ENCODE assay signal across 1 cellular context in the genomic region with DNA sequence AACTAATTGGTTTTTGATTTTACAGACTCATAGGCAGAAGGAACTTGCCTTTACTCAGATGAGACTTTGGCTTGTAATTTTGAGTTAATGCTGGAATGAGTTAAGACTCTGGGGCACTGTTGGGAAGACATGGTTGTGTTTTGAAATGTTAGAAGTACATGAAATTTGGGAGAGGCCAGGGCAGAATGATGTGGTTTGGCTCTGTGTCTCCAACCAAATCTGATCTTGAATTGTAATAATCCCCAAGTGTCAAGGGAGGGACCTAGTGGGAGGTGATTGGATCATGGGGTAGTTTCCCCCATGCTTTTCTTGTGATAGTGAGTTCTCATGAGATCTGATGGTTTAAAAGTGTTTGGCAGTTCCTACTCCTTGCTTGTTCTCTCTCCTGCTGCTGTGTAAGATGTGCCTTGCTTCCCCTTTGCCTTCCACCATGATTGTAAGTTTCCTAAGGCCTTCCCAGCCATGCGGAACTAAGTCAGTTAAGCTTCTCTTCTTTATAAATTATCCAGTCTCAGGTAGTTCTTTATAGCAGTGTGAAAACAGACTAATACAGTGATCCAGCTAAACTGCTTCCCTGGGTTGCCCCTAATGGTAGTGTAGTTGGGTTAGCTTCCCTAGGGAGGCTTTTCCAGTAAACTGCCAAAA.
TF ChIP-seq lines count a peak whose summit lies in the region.

No MANE protein-coding gene starts in this region.

TF ChIP-seq in K562, 482 proteins besides CTCF, POLR2A, EP300 and RAD21:
- TF ChIP-seq ZNF431 (CRISPR knock-in tag; IDR thresholded peaks at IDR 0.05) (peak; percentile 62; the same call in 1 of the 2 replicates), SP2 (IDR thresholded peaks at IDR 0.05; ENCODE audit: extremely low read depth, low read depth, low read length, poor library complexity, severe bottlenecking) (no peak)
- TF ChIP-seq, protein P1, sequence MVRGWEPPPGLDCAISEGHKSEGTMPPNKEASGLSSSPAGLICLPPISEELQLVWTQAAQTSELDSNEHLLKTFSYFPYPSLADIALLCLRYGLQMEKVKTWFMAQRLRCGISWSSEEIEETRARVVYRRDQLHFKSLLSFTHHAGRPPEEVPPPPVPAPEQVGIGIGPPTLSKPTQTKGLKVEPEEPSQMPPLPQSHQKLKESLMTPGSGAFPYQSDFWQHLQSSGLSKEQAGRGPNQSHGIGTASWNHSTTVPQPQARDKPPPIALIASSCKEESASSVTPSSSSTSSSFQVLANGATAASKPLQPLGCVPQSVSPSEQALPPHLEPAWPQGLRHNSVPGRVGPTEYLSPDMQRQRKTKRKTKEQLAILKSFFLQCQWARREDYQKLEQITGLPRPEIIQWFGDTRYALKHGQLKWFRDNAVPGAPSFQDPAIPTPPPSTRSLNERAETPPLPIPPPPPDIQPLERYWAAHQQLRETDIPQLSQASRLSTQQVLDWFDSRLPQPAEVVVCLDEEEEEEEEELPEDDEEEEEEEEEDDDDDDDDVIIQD (CRISPR knock-in tag; IDR thresholded peaks at IDR 0.05): no peak
